Comparison of ENCODE assay signal across 16 cellular contexts in the genomic region with DNA sequence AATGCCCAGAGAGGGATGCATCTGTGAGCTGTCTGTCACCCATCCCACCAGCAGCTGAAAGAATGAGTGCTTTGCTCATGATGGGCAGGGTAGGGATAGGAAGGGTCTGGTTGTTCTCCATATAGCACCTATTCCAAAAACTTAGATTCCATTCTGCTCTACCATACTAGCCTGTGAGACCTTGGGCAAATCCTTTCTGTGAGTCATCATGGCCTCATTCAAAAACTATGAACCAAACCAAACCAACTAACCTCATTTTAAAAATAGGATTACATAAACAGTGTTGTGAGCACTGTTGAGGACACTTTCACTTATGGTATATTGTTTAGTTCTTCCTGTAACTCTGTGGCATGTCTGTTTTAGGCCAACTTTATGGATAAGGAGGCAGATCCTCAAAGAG. TPM values are rescaled to one million over a fixed set of nuclear protein-coding genes. Genes with fewer than 3 reads are reported as not detected.
DNase-seq lines count a peak whose midpoint lies in the region; ATAC-seq and TF ChIP-seq lines count a peak whose summit lies in the region.
"Had no signal": no experiment of that assay in that cellular context is flagged by ENCODE, and none has a peak within 500 bp of the region (broad histone marks: within the 10 kb centered on the region; RNA-seq: fewer than 3 reads in every experiment).

No MANE protein-coding gene starts in this region.

- no peaks in the 10 kb centered on the region for H3K4me1 ChIP-seq in neuronal stem cell (ENCODE audit: control insufficient read depth in 2 of 2, insufficient read depth in 1 of 2, low read depth in 1 of 2, low read length in 2 of 2)
- H3K4me1 ChIP-seq: Caco-2, esophagus muscularis mucosa had no signal

- peak; percentile 31 for DNase-seq in NOMO-1 treated with DMSO at 0.1 percent for 48 hours (lab: John Stamatoyannopoulos, UW; ENCODE audit: unreplicated experiment)
- DNase-seq in NOMO-1 treated with dmso at 0.1 percent for 144 hours (lab: John Stamatoyannopoulos, UW; ENCODE audit: unreplicated experiment): no peak
- DNase-seq in NCI-H226: peak; percentile 70
- peak; percentile 43 for DNase-seq in choroid plexus epithelial cell (ENCODE audit: low read depth)
- peak; percentile 73 for DNase-seq in renal cortical epithelial cell (ENCODE audit: low read depth)
- no peak for DNase-seq in neuronal stem cell (ENCODE audit: low spot score)
- DNase-seq: 8988T; activated CD4-positive, CD25-positive, alpha-beta regulatory T cell; activated CD8-positive, alpha-beta memory T cell treated with anti-CD3 and anti-CD28 coated beads, Interleukin-2, amount 10 ng/mL, durations not matched to agents 7 days and 5 days; Caco-2; NCI-H2081; thyroid gland had no signal

- no peak overlapping the region for H2BK12ac ChIP-seq in neuronal stem cell (ENCODE audit: low read length)

- no peaks in the 10 kb centered on the region for H3K79me1 ChIP-seq in neuronal stem cell (ENCODE audit: low read depth, low read length)

- no peak overlapping the region for H3K27ac ChIP-seq in neuronal stem cell (replicated peaks; ENCODE audit: low read length)
- H3K27ac ChIP-seq: esophagus muscularis mucosa had no signal

- no peak overlapping the region for H2AK5ac ChIP-seq in neuronal stem cell (ENCODE audit: low read depth, low read length)

- no peak for ATAC-seq in HG02588 (IDR thresholded peaks at IDR 0.05; ENCODE audit: unreplicated experiment)
- ATAC-seq in GM18861 (IDR thresholded peaks at IDR 0.05; ENCODE audit: unreplicated experiment): no peak
- ATAC-seq: activated CD8-positive, alpha-beta memory T cell treated with anti-CD3 and anti-CD28 coated beads, Interleukin-2, amount 10 ng/mL, durations not matched to agents 7 days and 5 days had no signal

- no peaks in the 10 kb centered on the region for H3K9me3 ChIP-seq in neuronal stem cell (replicated peaks in 1 of 2; ENCODE audit: control insufficient read depth in 2 of 2, insufficient read depth in 1 of 2, low read depth in 1 of 2, low read length in 2 of 2)
- H3K9me3 ChIP-seq: Caco-2, esophagus muscularis mucosa, thyroid gland had no signal

- no peak for TF ChIP-seq CTCF in choroid plexus epithelial cell (conservative IDR thresholded peaks at IDR 0.05; ENCODE audit: low read depth, low read length)

- H4K8ac ChIP-seq in neuronal stem cell (ENCODE audit: low read depth, low read length): no peak overlapping the region

- no peak overlapping the region for H3K14ac ChIP-seq in neuronal stem cell (ENCODE audit: low read length)

- H3K4me3 ChIP-seq in choroid plexus epithelial cell (ENCODE audit: low read depth, low read length): no peak overlapping the region
- no peak overlapping the region for H3K4me3 ChIP-seq in neuronal stem cell (ENCODE audit: low read length in 2 of 2)
- H3K4me3 ChIP-seq: esophagus muscularis mucosa, thyroid gland had no signal

- no peak overlapping the region for H4K91ac ChIP-seq in neuronal stem cell (ENCODE audit: low read depth, low read length, poor library complexity)

- no peak overlapping the region for H3K18ac ChIP-seq in neuronal stem cell (ENCODE audit: low read length)

- H3K9ac ChIP-seq in neuronal stem cell (ENCODE audit: low read depth, low read length, poor library complexity): no peak overlapping the region

- H3K23ac ChIP-seq in neuronal stem cell (ENCODE audit: low read depth, low read length, poor library complexity): no peak overlapping the region

- H2AFZ ChIP-seq in neuronal stem cell (ENCODE audit: low read length): no peak overlapping the region

- no peak overlapping the region for H3K4ac ChIP-seq in neuronal stem cell (ENCODE audit: low read length)

- no peak overlapping the region for H2BK5ac ChIP-seq in neuronal stem cell (ENCODE audit: low read length)

- H3K4me2 ChIP-seq in neuronal stem cell (ENCODE audit: insufficient read depth, low read length, poor library complexity, severe bottlenecking): no peak overlapping the region

- no peak overlapping the region for H2BK120ac ChIP-seq in neuronal stem cell (ENCODE audit: low read depth, low read length)

- peaks cover 0 to 6% (median 0%) of the 10 kb centered on the region in 3 experiments for H3K27me3 ChIP-seq in neuronal stem cell (ENCODE audit: control insufficient read depth in 3 of 3, insufficient read depth in 3 of 3, low read depth in 1 of 3, low read length in 3 of 3)
- H3K27me3 ChIP-seq: thyroid gland had no signal

- no peaks in the 10 kb centered on the region for H3K36me3 ChIP-seq in neuronal stem cell (replicated peaks in 1 of 2; ENCODE audit: control insufficient read depth in 2 of 2, insufficient read depth in 2 of 2, low read length in 2 of 2)
- H3K36me3 ChIP-seq: esophagus muscularis mucosa, thyroid gland had no signal

- no peak overlapping the region for H2BK15ac ChIP-seq in neuronal stem cell (ENCODE audit: low read length)

RNA-seq across cellular contexts. Expression of a gene that starts 30.9 kb away (rescaled TPM):
- 0.30 and 2.1 TPM in 2 replicates for total RNA-seq in renal cortical epithelial cell
- polyA plus RNA-seq in neuronal stem cell (2013, experiment 1 of 2): not detected
- polyA plus RNA-seq in neuronal stem cell (2013, experiment 2 of 2): not detected
- total RNA-seq: activated naive CD4-positive, alpha-beta T cell treated with anti-CD3 and anti-CD28 coated beads, Interleukin-2, amount 50 U/mL, for 72 hours; Caco-2 had no signal

Comparison
In these comparisons a context has a peak if more than half of its experiments do, and no peak if none do; other contexts are left out.
1. DNase-seq: peak in NOMO-1 treated with DMSO at 0.1 percent for 48 hours (single experiment), NCI-H226 (single experiment), choroid plexus epithelial cell (single experiment) and renal cortical epithelial cell (single experiment); none in NOMO-1 treated with dmso at 0.1 percent for 144 hours (single experiment) and neuronal stem cell (single experiment).